ENCODE assay signal across 8 cellular contexts in the genomic region with DNA sequence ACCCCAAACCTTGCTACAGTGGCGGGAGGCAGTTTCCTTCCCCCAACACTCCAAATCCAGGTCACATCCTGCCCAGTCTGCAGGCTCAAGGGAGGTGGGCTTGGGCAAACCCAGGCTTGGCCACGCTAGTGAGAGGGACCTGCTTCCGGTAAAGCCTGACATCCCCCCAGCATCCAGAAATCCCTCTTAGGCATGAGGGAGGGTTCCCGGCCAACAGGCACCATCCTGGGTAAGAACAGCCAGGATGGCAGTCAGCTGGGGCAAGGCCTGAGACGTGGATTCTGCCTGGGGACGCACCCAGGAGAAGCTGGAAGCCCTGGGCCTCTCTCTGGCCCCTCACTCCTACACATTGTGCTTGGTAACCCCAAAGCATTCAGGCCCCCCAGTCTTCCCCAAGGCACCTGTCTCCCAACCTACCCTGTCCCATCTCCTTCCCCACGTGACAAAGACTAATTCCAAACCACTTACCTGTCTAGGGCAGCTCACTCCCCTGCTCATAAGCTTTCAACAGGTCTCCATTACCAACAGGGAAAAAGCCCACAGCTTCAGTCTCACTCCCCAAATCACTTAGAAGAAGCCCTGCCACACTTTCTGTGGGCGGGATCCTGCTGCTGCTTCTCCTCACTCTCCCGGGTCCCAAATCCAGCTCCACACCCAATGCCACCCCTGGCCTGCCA. TPM values are rescaled to one million over a fixed set of nuclear protein-coding genes. Genes with fewer than 3 reads are reported as not detected.
A peak's percentile ranks its signal among the peaks of the same experiment; 100 is the strongest.
DNase-seq lines count a peak whose midpoint lies in the region; ATAC-seq, FAIRE-seq and TF ChIP-seq lines count a peak whose summit lies in the region.

No MANE protein-coding gene starts in this region.

- H3K9me3 Mint-ChIP-seq in IgD-negative memory B cell: no peaks in the 10 kb centered on the region
- no peaks in the 10 kb centered on the region for H3K9me3 Mint-ChIP-seq in naive thymus-derived CD4-positive, alpha-beta T cell

- H3K4me1 Mint-ChIP-seq in IgD-negative memory B cell: peaks cover 13 to 26% (median 24%) of the 10 kb centered on the region in 3 donors
- H3K4me1 Mint-ChIP-seq in naive thymus-derived CD4-positive, alpha-beta T cell: peaks cover 20 to 46% (median 35%) of the 10 kb centered on the region in 7 donors

- peaks cover 2% of the 10 kb centered on the region for H3K27me3 Mint-ChIP-seq in IgD-negative memory B cell
- no peaks in the 10 kb centered on the region for H3K27me3 Mint-ChIP-seq in naive thymus-derived CD4-positive, alpha-beta T cell

- no peaks in the 10 kb centered on the region for H3K9me3 ChIP-seq in naive thymus-derived CD4-positive, alpha-beta T cell (ENCODE audit: control insufficient read depth in 2 of 3, low read length in 3 of 3)

- CTCF ChIA-PET in AG04449 (lab: Yijun Ruan, JAX): interaction anchor here (0.9 to 8.7 kb wide), 3 partner anchors 13 to 467 kb away, joined by 3 to 99 read pairs (median 3); no protein-coding TSS in a partner anchor
- CTCF ChIA-PET in naive thymus-derived CD4-positive, alpha-beta T cell (lab: Charles Lee): interaction anchor here (0.7 to 2.8 kb wide), 5 partner anchors 11 to 71 kb away, joined by 3 to 8 read pairs (median 3); a partner anchor contains a TSS

- peak overlapping the region; percentile 72 for H3K4me3 ChIP-seq in AG04449 (ENCODE audit: low read depth, low read length)
- peak overlapping the region; percentile 76 for H3K4me3 ChIP-seq in bronchial epithelial cell (ENCODE audit: low read depth, low read length)
- peak overlapping the region; percentile 58 for H3K4me3 ChIP-seq in naive thymus-derived CD4-positive, alpha-beta T cell (ENCODE audit: low read length)

- no peak for FAIRE-seq in bronchial epithelial cell (lab: Jason Lieb, UNC)

- peak overlapping the region; percentile 44 to 89 (median 60) for H3K27ac Mint-ChIP-seq in IgD-negative memory B cell
- peak overlapping the region; percentile 78 to 97 (median 92) for H3K27ac Mint-ChIP-seq in naive thymus-derived CD4-positive, alpha-beta T cell

- peaks cover 19 to 21% of the 10 kb centered on the region in 2 donors for H3K4me1 ChIP-seq in naive thymus-derived CD4-positive, alpha-beta T cell (ENCODE audit: control insufficient read depth in 2 of 2, insufficient read depth in 2 of 2, low read length in 2 of 2)

- POLR2A ChIA-PET in AG04449 (lab: Yijun Ruan, JAX): interaction anchor here (0.7 to 1.8 kb wide), 7 partner anchors 8 to 219 kb away, joined by 3 to 10 read pairs (median 3); no protein-coding TSS in a partner anchor
- POLR2A ChIA-PET in naive thymus-derived CD4-positive, alpha-beta T cell (lab: Charles Lee): interaction anchor here (0.5 to 7.6 kb wide), 20 partner anchors 8 to 448 kb away, joined by 3 to 75 read pairs (median 4); a partner anchor contains a TSS

- intact Hi-C loops in naive thymus-derived CD4-positive, alpha-beta T cell (cut with micrococcal nuclease): loop anchor here (5.0 to 10.0 kb wide), 3 partner anchors 68 to 253 kb away; a partner anchor contains a TSS

- TF ChIP-seq CTCF in AG04449 (IDR thresholded peaks at IDR 0.05; ENCODE audit: insufficient read depth, low read length, missing control alignments) (no peak), bronchial epithelial cell (IDR thresholded peaks at IDR 0.05; ENCODE audit: insufficient read depth, low read length, severe bottlenecking) (no peak)

- H3K27ac ChIP-seq in naive thymus-derived CD4-positive, alpha-beta T cell (ENCODE audit: low read depth, low read length): peak overlapping the region; percentile 80

- no peaks in the 10 kb centered on the region for H3K36me3 Mint-ChIP-seq in IgD-negative memory B cell
- H3K36me3 Mint-ChIP-seq in naive thymus-derived CD4-positive, alpha-beta T cell: peaks cover 0 to 7% (median 0%) of the 10 kb centered on the region in 5 donors

- peak overlapping the region; percentile 84 to 94 (median 92) for H3K4me3 Mint-ChIP-seq in IgD-negative memory B cell
- H3K4me3 Mint-ChIP-seq in naive thymus-derived CD4-positive, alpha-beta T cell: peak overlapping the region; percentile 80 to 100 (median 86)

- no peaks in the 10 kb centered on the region for H3K36me3 ChIP-seq in bronchial epithelial cell (ENCODE audit: control insufficient read depth, insufficient read depth, low read length)
- no peaks in the 10 kb centered on the region for H3K36me3 ChIP-seq in naive thymus-derived CD4-positive, alpha-beta T cell (ENCODE audit: control insufficient read depth in 2 of 3, insufficient read depth in 3 of 3, low read length in 3 of 3)

- DNase-seq in AG04449 (ENCODE audit: low read depth, low spot score) (no peak), bronchial epithelial cell (ENCODE audit: low read depth) (no peak), EL (no peak)
- peak in 1 of 9 donors; percentile 8 for DNase-seq in naive thymus-derived CD4-positive, alpha-beta T cell

- ATAC-seq in naive thymus-derived CD4-positive, alpha-beta T cell: no peak
- no peak for ATAC-seq in HG02759 (IDR thresholded peaks at IDR 0.05; ENCODE audit: unreplicated experiment)
- ATAC-seq in HG03108 (IDR thresholded peaks at IDR 0.05; ENCODE audit: unreplicated experiment): no peak
- no peak for ATAC-seq in HG02885 (IDR thresholded peaks at IDR 0.05; ENCODE audit: poor library complexity, unreplicated experiment)

- H3K27me3 ChIP-seq in bronchial epithelial cell (ENCODE audit: control insufficient read depth, insufficient read depth, low read length): no peaks in the 10 kb centered on the region
- no peaks in the 10 kb centered on the region for H3K27me3 ChIP-seq in naive thymus-derived CD4-positive, alpha-beta T cell (ENCODE audit: control insufficient read depth in 2 of 2, insufficient read depth in 2 of 2, low read length in 2 of 2)

RNA-seq across cellular contexts. Expression of a gene that starts 2.1 kb away (rescaled TPM):
- not detected for polyA plus RNA-seq in IgD-negative memory B cell
- total RNA-seq in bronchial epithelial cell: 0.13 TPM in 1 of 2 replicates, not detected in the other
- under 1 TPM in 4 of 5 experiments, not detected in 1; 0.17 to 0.79 (median 0.30) TPM for total RNA-seq in naive thymus-derived CD4-positive, alpha-beta T cell
- under 1 TPM in 1 of 2 donors, not detected in 1; 0.20 TPM for polyA plus RNA-seq in naive thymus-derived CD4-positive, alpha-beta T cell

RNA-seq across cellular contexts. Expression of a gene that starts 2.5 kb away (rescaled TPM):
- 12.0 TPM for polyA plus RNA-seq in IgD-negative memory B cell
- 1.2 and 1.6 TPM in 2 replicates for total RNA-seq in bronchial epithelial cell
- total RNA-seq in naive thymus-derived CD4-positive, alpha-beta T cell: 1 to 10 TPM in 4 of 5 experiments, under 1 TPM in 1; 0.66 to 4.9 (median 3.2) TPM
- polyA plus RNA-seq in naive thymus-derived CD4-positive, alpha-beta T cell: 1 to 10 TPM; 2.0 to 4.4 TPM

RNA-seq across cellular contexts. Expression of a gene that starts 10.0 kb away (rescaled TPM):
- polyA plus RNA-seq in IgD-negative memory B cell: 4.1 TPM
- 8.1 and 8.7 TPM in 2 replicates for total RNA-seq in bronchial epithelial cell
- 10 to 100 TPM; 10.8 to 46.8 (median 16.3) TPM for total RNA-seq in naive thymus-derived CD4-positive, alpha-beta T cell
- 1 to 10 TPM; 2.3 to 2.7 TPM for polyA plus RNA-seq in naive thymus-derived CD4-positive, alpha-beta T cell

RNA-seq across cellular contexts. Expression of a gene that starts 22.0 kb away (rescaled TPM):
- polyA plus RNA-seq in IgD-negative memory B cell: 0.43 TPM
- 0.26 and 0.64 TPM in 2 replicates for total RNA-seq in bronchial epithelial cell
- total RNA-seq in naive thymus-derived CD4-positive, alpha-beta T cell: 10 to 100 TPM in 1 of 5 experiments, 1 to 10 TPM in 3, under 1 TPM in 1; 0.98 to 61.6 (median 1.6) TPM
- polyA plus RNA-seq in naive thymus-derived CD4-positive, alpha-beta T cell: under 1 TPM in 1 of 2 donors, not detected in 1; 0.46 TPM

RNA-seq across cellular contexts. Expression of a gene that starts 55.9 kb away (rescaled TPM):
- polyA plus RNA-seq in IgD-negative memory B cell: 16.2 TPM
- total RNA-seq in bronchial epithelial cell: 2.4 and 3.3 TPM in 2 replicates
- total RNA-seq in naive thymus-derived CD4-positive, alpha-beta T cell: 10 to 100 TPM in 3 of 5 experiments, 1 to 10 TPM in 2; 4.5 to 14.3 (median 10.1) TPM
- 10 to 100 TPM in 1 of 2 donors, 1 to 10 TPM in 1; 9.1 to 18.7 TPM for polyA plus RNA-seq in naive thymus-derived CD4-positive, alpha-beta T cell
